In genomic region chr9:119050281-119050680, GRCh38 we compare ENCODE assay signal across 18 cellular contexts.
DNase-seq lines count a peak whose midpoint lies in the region; ATAC-seq and TF ChIP-seq lines count a peak whose summit lies in the region.
"Had no signal": no experiment of that assay in that cellular context is flagged by ENCODE, and none has a peak within 500 bp of the region (broad histone marks: within the 10 kb centered on the region; RNA-seq: fewer than 3 reads in every experiment).

No MANE protein-coding gene starts in this region.

- ATAC-seq in RWPE2 (ENCODE audit: low read depth) (no peak), foreskin keratinocyte (peak; percentile 16), HG03521 (IDR thresholded peaks at IDR 0.05; ENCODE audit: unreplicated experiment) (no peak), GM19395 (IDR thresholded peaks at IDR 0.05; ENCODE audit: unreplicated experiment) (no peak)

- H3K4me1 ChIP-seq in RWPE2 (ENCODE audit: insufficient read depth, poor library complexity, severe bottlenecking) = peaks cover 15% of the 10 kb centered on the region
- peaks cover 16% of the 10 kb centered on the region for H3K4me1 ChIP-seq in foreskin keratinocyte

- TF ChIP-seq CTCF in RWPE2 (IDR thresholded peaks at IDR 0.05; ENCODE audit: poor library complexity, severe bottlenecking) (no peak), foreskin keratinocyte (conservative IDR thresholded peaks at IDR 0.05) (no peak)

- H3K9me3 ChIP-seq in RWPE2 (ENCODE audit: severe bottlenecking) = no peaks in the 10 kb centered on the region
- H3K9me3 ChIP-seq: SK-N-SH had no signal

- H3K27me3 ChIP-seq in RWPE2 (ENCODE audit: insufficient read depth, poor library complexity, severe bottlenecking) (no peaks in the 10 kb centered on the region), foreskin keratinocyte (no peaks in the 10 kb centered on the region)

- H3K36me3 ChIP-seq in RWPE2 (ENCODE audit: low read depth) = no peaks in the 10 kb centered on the region

- H3K27ac ChIP-seq in RWPE2 (ENCODE audit: poor library complexity, severe bottlenecking) (peak overlapping the region; percentile 12), foreskin keratinocyte (no peak overlapping the region)

- DNase-seq in NCI-H2171 treated with DMSO at 0.1 percent for 48 hours (lab: John Stamatoyannopoulos, UW) (peak; percentile 23), NCI-H2171 (lab: John Stamatoyannopoulos, UW) (no peak), RWPE2 (ENCODE audit: low spot score) (no peak), foreskin keratinocyte (peak in 1 of 2 donors; percentile 17), T-helper 9 cell (no peak)
- DNase-seq: CD4-positive, alpha-beta memory T cell; DMS79; H9; Kasumi-1; NCI-H1105 treated with DMSO at 0.1 percent for 48 hours; NCI-H1694; NCI-H2081 treated with DMSO at 0.1 percent for 48 hours; NCI-H510A; NCI-H774; SHP77 treated with DMSO at 0.1 percent for 48 hours; SK-N-SH had no signal

- H3K4me3 ChIP-seq in RWPE2 (ENCODE audit: severe bottlenecking) = no peak overlapping the region
